Comparison of ENCODE assay signal across 1 cellular context in genomic region chr1:16440480-16441311, GRCh38.
TF ChIP-seq lines count a peak whose summit lies in the region.

TSS of gene NECAP2 (plus strand) at chr1:16440724. CDS start at chr1:16440762, 38 bp downstream.

TF ChIP-seq in GM12878, 131 proteins besides CTCF, POLR2A, EP300 and RAD21 (continued from another document and continues in another):
- TF ChIP-seq MAX (IDR thresholded peaks at IDR 0.05; ENCODE audit: low read depth, low read length), result peak; percentile 97
- peak; percentile 94 for TF ChIP-seq SMARCA5 (IDR thresholded peaks at IDR 0.05)
- TF ChIP-seq FOXK2 (IDR thresholded peaks at IDR 0.05), result no peak
- peak; percentile 51; the same call in 1 of the 2 replicates for TF ChIP-seq RAD51 (IDR thresholded peaks at IDR 0.05)
- TF ChIP-seq ELK1 (IDR thresholded peaks at IDR 0.05; ENCODE audit: low read depth, low read length), result peak; percentile 82
- TF ChIP-seq PRDM15 (CRISPR knock-in tag; IDR thresholded peaks at IDR 0.05), result no peak
- peak; percentile 90 for TF ChIP-seq GABPA (IDR thresholded peaks at IDR 0.05; ENCODE audit: low read depth)
- 0 out of 2 replicates have a peak, but pooled peaks have one; percentile 14 for TF ChIP-seq TCF12 (IDR thresholded peaks at IDR 0.05; ENCODE audit: low read depth, low read length)
- peak; percentile 92 for TF ChIP-seq ZNF207 (IDR thresholded peaks at IDR 0.05; ENCODE audit: borderline replicate concordance)
- TF ChIP-seq PAX8 (IDR thresholded peaks at IDR 0.05), result no peak
- peak; percentile 88; the same call in 1 of the 2 replicates for TF ChIP-seq HSF1 (IDR thresholded peaks at IDR 0.05; ENCODE audit: low read depth, low read length)
- peak; percentile 81 for TF ChIP-seq RUNX3 (IDR thresholded peaks at IDR 0.05; ENCODE audit: low read length)
- 0 out of 2 replicates have a peak, but pooled peaks have one; percentile 43 for TF ChIP-seq PKNOX1 (IDR thresholded peaks at IDR 0.05)
- TF ChIP-seq MTA3 (IDR thresholded peaks at IDR 0.05; ENCODE audit: borderline replicate concordance, low read length), result 0 out of 2 replicates have a peak, but pooled peaks have one; percentile 78
- peak; percentile 88 for TF ChIP-seq CREM (IDR thresholded peaks at IDR 0.05; ENCODE audit: low read depth)
- TF ChIP-seq CBX5 (IDR thresholded peaks at IDR 0.05; ENCODE audit: low read depth), result 0 out of 2 replicates have a peak, but pooled peaks have one; percentile 53
- TF ChIP-seq TCF7 (IDR thresholded peaks at IDR 0.05; ENCODE audit: borderline replicate concordance), result no peak
- peak; percentile 90 for TF ChIP-seq MYC (IDR thresholded peaks at IDR 0.05; ENCODE audit: insufficient read depth, insufficient read length, insufficient replicate concordance, low read length, severe bottlenecking)
- TF ChIP-seq NFXL1 (IDR thresholded peaks at IDR 0.05; ENCODE audit: borderline replicate concordance), result no peak
- TF ChIP-seq SMC3 (IDR thresholded peaks at IDR 0.05; ENCODE audit: borderline replicate concordance, low read length), result peak; percentile 67; the same call in 1 of the 2 replicates
- TF ChIP-seq RELB (IDR thresholded peaks at IDR 0.05; ENCODE audit: low read depth), result peak; percentile 77; the same call in 1 of the 2 replicates
- peak; percentile 56; the same call in 1 of the 2 replicates for TF ChIP-seq CHD2 (IDR thresholded peaks at IDR 0.05; ENCODE audit: borderline replicate concordance, low read depth, low read length)
- peak; percentile 90 for TF ChIP-seq ZBTB40 (IDR thresholded peaks at IDR 0.05; ENCODE audit: borderline replicate concordance)
- peak; percentile 28; the same call in 1 of the 2 replicates for TF ChIP-seq ATF7 (IDR thresholded peaks at IDR 0.05; ENCODE audit: low read depth)
- no peak for TF ChIP-seq REST (IDR thresholded peaks at IDR 0.05; ENCODE audit: low read depth, low read length)
- TF ChIP-seq SIN3A (IDR thresholded peaks at IDR 0.05; ENCODE audit: low read depth, low read length), result 0 out of 2 replicates have a peak, but pooled peaks have one; percentile 34
- no peak for TF ChIP-seq ZNF622 (IDR thresholded peaks at IDR 0.05)
- TF ChIP-seq HCFC1 (IDR thresholded peaks at IDR 0.05; ENCODE audit: low read length), result peak; percentile 68
- no peak for TF ChIP-seq ZBTB11 (CRISPR knock-in tag; IDR thresholded peaks at IDR 0.05)
- peak; percentile 66; the same call in 1 of the 2 replicates for TF ChIP-seq SMAD5 (IDR thresholded peaks at IDR 0.05; ENCODE audit: low read depth)
- TF ChIP-seq RELA (IDR thresholded peaks at IDR 0.05; ENCODE audit: borderline replicate concordance, partially characterized antibody), result peak; percentile 52
- peak in 1 of 2 experiments; percentile 75; a peak in 2 of 3 replicates for TF ChIP-seq EGR1 (IDR thresholded peaks at IDR 0.05; ENCODE audit: borderline replicate concordance in 1 of 2, low read depth in 2 of 2, low read length in 2 of 2)
- TF ChIP-seq POLR2AphosphoS2 (IDR thresholded peaks at IDR 0.05; ENCODE audit: low read depth, low read length), result peak; percentile 81
- TF ChIP-seq PML (IDR thresholded peaks at IDR 0.05; ENCODE audit: low read length), result peak; percentile 91
- peak; percentile 89 for TF ChIP-seq MXI1 (IDR thresholded peaks at IDR 0.05; ENCODE audit: low read depth, low read length)
- TF ChIP-seq PAX5 (IDR thresholded peaks at IDR 0.05; ENCODE audit: borderline replicate concordance, low read depth, low read length), result peak; percentile 52; the same call in 1 of the 2 replicates
